ENCODE assay signal across 12 cellular contexts in the genomic region with DNA sequence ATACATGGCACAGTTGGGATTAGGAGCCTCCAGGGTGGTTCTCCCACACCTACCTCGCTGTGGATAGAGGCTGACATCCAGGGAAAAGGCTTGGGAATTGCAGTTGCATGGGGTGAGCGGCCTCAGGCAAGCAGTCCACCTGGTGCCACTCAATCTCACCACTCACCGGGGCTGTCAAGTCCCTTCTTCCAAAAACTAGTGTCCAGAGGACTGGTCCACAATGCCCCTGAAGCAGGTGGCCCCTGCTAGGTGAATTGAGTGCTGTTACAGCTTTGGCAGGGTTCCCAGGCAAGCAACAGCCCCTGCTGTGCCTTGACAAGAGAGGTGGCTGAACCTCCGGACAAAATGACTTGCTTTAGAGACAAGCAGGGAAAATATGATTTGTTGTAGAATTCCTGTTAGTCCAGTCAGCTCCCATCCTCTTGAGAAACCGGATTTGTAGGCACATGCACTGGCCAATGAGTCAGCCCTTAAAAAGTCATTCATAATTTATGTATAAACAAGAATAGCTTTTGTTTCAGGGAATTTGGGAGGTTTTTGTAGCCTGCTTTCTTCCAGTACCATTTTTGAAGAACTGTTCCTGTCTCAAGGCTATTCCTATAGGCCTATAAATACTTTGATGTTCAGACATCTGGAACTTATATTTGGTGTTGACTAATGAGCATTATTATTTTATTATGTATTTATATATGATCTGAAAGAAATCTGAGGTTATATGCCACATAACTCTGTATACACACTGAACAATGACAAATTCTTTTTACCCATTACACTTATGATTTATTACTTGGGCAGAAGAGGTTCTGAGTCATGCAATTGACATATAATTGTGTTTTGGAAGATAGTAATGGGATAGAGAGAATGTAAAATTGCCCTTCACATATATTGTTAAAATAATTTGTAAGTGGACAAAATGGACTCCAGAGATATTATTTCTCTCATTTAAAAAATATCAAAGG.
DNase-seq lines count a peak whose midpoint lies in the region; ATAC-seq and TF ChIP-seq lines count a peak whose summit lies in the region.
"Had no signal": no experiment of that assay in that cellular context is flagged by ENCODE, and none has a peak within 500 bp of the region (broad histone marks: within the 10 kb centered on the region; RNA-seq: fewer than 3 reads in every experiment).

No MANE protein-coding gene starts in this region.

- H3K27me3 ChIP-seq in ACC112 (ENCODE audit: insufficient read depth, low read length) = no peaks in the 10 kb centered on the region
- no peaks in the 10 kb centered on the region for H3K27me3 ChIP-seq in H9 (ENCODE audit: insufficient read depth, low read length)
- H3K27me3 ChIP-seq: BLaER1 treated with 17β-estradiol and CSF1 and Interleukin-3, amounts not matched to agents 10 nM and 100 nM; body of pancreas; upper lobe of right lung had no signal

- H2BK12ac ChIP-seq in H9 (ENCODE audit: insufficient read length, low read depth, low read length) = no peak overlapping the region

- no peak overlapping the region for H3K27ac Mint-ChIP-seq in H9

- H3K27ac ChIP-seq in ACC112 (ENCODE audit: low read depth, low read length) (peak overlapping the region; percentile 96), H9 (ENCODE audit: insufficient read length, low read depth, low read length) (no peak overlapping the region)
- H3K27ac ChIP-seq: BLaER1 treated with 17β-estradiol and CSF1 and Interleukin-3, amounts not matched to agents 10 nM and 100 nM; body of pancreas; upper lobe of right lung had no signal

- no peaks in the 10 kb centered on the region for H3K9me3 ChIP-seq in H9 (ENCODE audit: control insufficient read depth, low read depth, low read length)
- H3K9me3 ChIP-seq: BLaER1 treated with 17β-estradiol and CSF1 and Interleukin-3, amounts not matched to agents 10 nM and 100 nM; body of pancreas; upper lobe of right lung had no signal

- no peaks in the 10 kb centered on the region for H3K36me3 ChIP-seq in ACC112 (ENCODE audit: insufficient read depth, low read length)
- H3K36me3 ChIP-seq: BLaER1 treated with 17β-estradiol and CSF1 and Interleukin-3, amounts not matched to agents 10 nM and 100 nM; upper lobe of right lung had no signal

- H2BK5ac ChIP-seq in H9 (ENCODE audit: insufficient read length, low read length) = no peak overlapping the region

- no peak overlapping the region for H3K9ac ChIP-seq in H9 (ENCODE audit: extremely low read depth, insufficient read length, low read length)
- H3K9ac ChIP-seq: BLaER1 treated with 17β-estradiol and CSF1 and Interleukin-3, amounts not matched to agents 10 nM and 100 nM had no signal

- H4K5ac ChIP-seq in H9 (ENCODE audit: insufficient read length, low read depth, low read length) = no peak overlapping the region

- no peaks in the 10 kb centered on the region for H3K79me1 ChIP-seq in H9 (ENCODE audit: insufficient read depth, low read depth, low read length, poor library complexity, severe bottlenecking)

- H3K23ac ChIP-seq in H9 (ENCODE audit: insufficient read length, low read depth, low read length) = no peak overlapping the region

- H3K23me2 ChIP-seq in H9 (ENCODE audit: insufficient read length, low read depth, low read length, poor library complexity, severe bottlenecking) = no peaks in the 10 kb centered on the region

- H3K4me1 ChIP-seq in ACC112 (ENCODE audit: control insufficient read depth, insufficient read depth, low read length, unreplicated experiment) (peaks cover 59% of the 10 kb centered on the region), H9 (ENCODE audit: insufficient read depth, low read length) (no peaks in the 10 kb centered on the region)
- H3K4me1 ChIP-seq: upper lobe of right lung had no signal

- no peaks in the 10 kb centered on the region for H3K4me1 Mint-ChIP-seq in H9

- H3K4ac ChIP-seq in H9 (ENCODE audit: low read depth, low read length) = no peak overlapping the region

- H3K4me2 ChIP-seq in H9 (ENCODE audit: insufficient read depth, insufficient read length, low read length) = no peak overlapping the region
- H3K4me2 ChIP-seq: BLaER1 treated with 17β-estradiol and CSF1 and Interleukin-3, amounts not matched to agents 10 nM and 100 nM had no signal

- H2BK20ac ChIP-seq in H9 (ENCODE audit: low read depth, low read length, poor library complexity, severe bottlenecking) = no peak overlapping the region

- no peak for TF ChIP-seq CTCF in H9 (conservative IDR thresholded peaks at IDR 0.05)

- no peak overlapping the region for H2AK5ac ChIP-seq in H9 (ENCODE audit: insufficient read length, low read length)

- no peak overlapping the region for H2BK120ac ChIP-seq in H9 (ENCODE audit: low read depth, low read length, poor library complexity, severe bottlenecking)

- no peaks in the 10 kb centered on the region for H3K27me3 Mint-ChIP-seq in H9 (ENCODE audit: low read depth)

- H3K79me2 ChIP-seq in ACC112 (ENCODE audit: control insufficient read depth, insufficient read depth, low read length, unreplicated experiment) = no peaks in the 10 kb centered on the region
- no peaks in the 10 kb centered on the region for H3K79me2 ChIP-seq in H9 (ENCODE audit: insufficient read depth, low read length)

- no peak overlapping the region for H3K56ac ChIP-seq in H9 (ENCODE audit: insufficient read length, low read depth, low read length)

- DNase-seq in NCI-H1092 (lab: John Stamatoyannopoulos, UW) (peak; percentile 84), amniotic epithelial cell (ENCODE audit: low read depth) (peak; percentile 95), left kidney (ENCODE audit: low read depth, low spot score) (peak; percentile 3), H9 (no peak)
- DNase-seq: upper lobe of right lung had no signal

- no peak for ATAC-seq in GM18868 (IDR thresholded peaks at IDR 0.05; ENCODE audit: unreplicated experiment)
- ATAC-seq in GM19324 (IDR thresholded peaks at IDR 0.05; ENCODE audit: low FRiP score, unreplicated experiment) = no peak
- no peak for ATAC-seq in HG03378 (IDR thresholded peaks at IDR 0.05; ENCODE audit: unreplicated experiment)
- ATAC-seq: body of pancreas, upper lobe of right lung had no signal

- H3K9me3 Mint-ChIP-seq in H9 = peaks cover 0 to 5% of the 10 kb centered on the region in 2 experiments; a peak in 1 of 5 replicates

- no peaks in the 10 kb centered on the region for H4K20me1 ChIP-seq in H9 (ENCODE audit: control insufficient read depth, insufficient read depth, insufficient read length)
- H4K20me1 ChIP-seq: BLaER1 treated with 17β-estradiol and CSF1 and Interleukin-3, amounts not matched to agents 10 nM and 100 nM had no signal

- no peak overlapping the region for H3K4me3 Mint-ChIP-seq in H9
- H3K4me3 Mint-ChIP-seq: nephron had no signal

- no peak overlapping the region for H4K8ac ChIP-seq in H9 (replicated peaks; ENCODE audit: insufficient read length, low read depth, low read length)

- peak overlapping the region; percentile 73 for H3K4me3 ChIP-seq in ACC112 (ENCODE audit: low read depth, low read length)
- H3K4me3 ChIP-seq: BLaER1 treated with 17β-estradiol and CSF1 and Interleukin-3, amounts not matched to agents 10 nM and 100 nM; body of pancreas; upper lobe of right lung had no signal

- H3K14ac ChIP-seq in H9 (ENCODE audit: insufficient read depth, low read length) = no peak overlapping the region

- H2BK15ac ChIP-seq in H9 (ENCODE audit: low read depth, low read length) = no peak overlapping the region

- no peaks in the 10 kb centered on the region for H3K36me3 Mint-ChIP-seq in H9 (ENCODE audit: insufficient read depth in 1 of 3, low read depth in 3 of 3)

- H4K91ac ChIP-seq in H9 (ENCODE audit: insufficient read length, low read depth, low read length) = no peak overlapping the region

- no peak overlapping the region for H2AFZ ChIP-seq in ACC112 (ENCODE audit: low read length, unreplicated experiment)
- no peak overlapping the region for H2AFZ ChIP-seq in H9 (ENCODE audit: low read length)

- no peak overlapping the region for H3T11ph ChIP-seq in H9 (ENCODE audit: low read length)

- H3K18ac ChIP-seq in H9 (ENCODE audit: insufficient read length, low read depth, low read length) = no peak overlapping the region

- WGBS in H9 (ENCODE audit: extremely low coverage, insufficient read length, low lambda C conversion rate) = no CpG with 5 or more reads among the region's 5 CpGs
